Comparison of ENCODE assay signal across 1 cellular context in the genomic region with DNA sequence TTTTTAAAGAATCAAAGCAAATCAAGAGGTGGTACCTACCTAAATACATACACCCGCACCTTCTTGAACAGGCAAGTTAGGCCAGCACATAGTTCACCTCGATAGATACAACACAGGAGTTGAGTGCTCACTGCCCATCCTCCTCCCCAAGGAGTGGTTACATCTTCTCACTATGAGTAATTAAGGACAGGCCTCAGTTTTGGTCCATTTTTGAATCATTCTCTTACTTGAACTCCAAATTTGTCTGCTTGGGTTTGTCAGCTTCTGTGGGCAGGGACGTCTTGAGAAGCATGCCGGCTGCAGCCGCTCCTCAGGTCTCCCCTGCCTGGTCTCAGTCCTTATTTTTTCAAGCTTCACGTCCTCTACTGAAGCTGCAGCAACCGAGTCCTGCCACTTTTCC.
TF ChIP-seq lines count a peak whose summit lies in the region.

No MANE protein-coding gene starts in this region.

TF ChIP-seq in GM23338, 12 proteins besides CTCF, POLR2A, EP300 and RAD21 (continued from another document):
- TF ChIP-seq, protein P1, sequence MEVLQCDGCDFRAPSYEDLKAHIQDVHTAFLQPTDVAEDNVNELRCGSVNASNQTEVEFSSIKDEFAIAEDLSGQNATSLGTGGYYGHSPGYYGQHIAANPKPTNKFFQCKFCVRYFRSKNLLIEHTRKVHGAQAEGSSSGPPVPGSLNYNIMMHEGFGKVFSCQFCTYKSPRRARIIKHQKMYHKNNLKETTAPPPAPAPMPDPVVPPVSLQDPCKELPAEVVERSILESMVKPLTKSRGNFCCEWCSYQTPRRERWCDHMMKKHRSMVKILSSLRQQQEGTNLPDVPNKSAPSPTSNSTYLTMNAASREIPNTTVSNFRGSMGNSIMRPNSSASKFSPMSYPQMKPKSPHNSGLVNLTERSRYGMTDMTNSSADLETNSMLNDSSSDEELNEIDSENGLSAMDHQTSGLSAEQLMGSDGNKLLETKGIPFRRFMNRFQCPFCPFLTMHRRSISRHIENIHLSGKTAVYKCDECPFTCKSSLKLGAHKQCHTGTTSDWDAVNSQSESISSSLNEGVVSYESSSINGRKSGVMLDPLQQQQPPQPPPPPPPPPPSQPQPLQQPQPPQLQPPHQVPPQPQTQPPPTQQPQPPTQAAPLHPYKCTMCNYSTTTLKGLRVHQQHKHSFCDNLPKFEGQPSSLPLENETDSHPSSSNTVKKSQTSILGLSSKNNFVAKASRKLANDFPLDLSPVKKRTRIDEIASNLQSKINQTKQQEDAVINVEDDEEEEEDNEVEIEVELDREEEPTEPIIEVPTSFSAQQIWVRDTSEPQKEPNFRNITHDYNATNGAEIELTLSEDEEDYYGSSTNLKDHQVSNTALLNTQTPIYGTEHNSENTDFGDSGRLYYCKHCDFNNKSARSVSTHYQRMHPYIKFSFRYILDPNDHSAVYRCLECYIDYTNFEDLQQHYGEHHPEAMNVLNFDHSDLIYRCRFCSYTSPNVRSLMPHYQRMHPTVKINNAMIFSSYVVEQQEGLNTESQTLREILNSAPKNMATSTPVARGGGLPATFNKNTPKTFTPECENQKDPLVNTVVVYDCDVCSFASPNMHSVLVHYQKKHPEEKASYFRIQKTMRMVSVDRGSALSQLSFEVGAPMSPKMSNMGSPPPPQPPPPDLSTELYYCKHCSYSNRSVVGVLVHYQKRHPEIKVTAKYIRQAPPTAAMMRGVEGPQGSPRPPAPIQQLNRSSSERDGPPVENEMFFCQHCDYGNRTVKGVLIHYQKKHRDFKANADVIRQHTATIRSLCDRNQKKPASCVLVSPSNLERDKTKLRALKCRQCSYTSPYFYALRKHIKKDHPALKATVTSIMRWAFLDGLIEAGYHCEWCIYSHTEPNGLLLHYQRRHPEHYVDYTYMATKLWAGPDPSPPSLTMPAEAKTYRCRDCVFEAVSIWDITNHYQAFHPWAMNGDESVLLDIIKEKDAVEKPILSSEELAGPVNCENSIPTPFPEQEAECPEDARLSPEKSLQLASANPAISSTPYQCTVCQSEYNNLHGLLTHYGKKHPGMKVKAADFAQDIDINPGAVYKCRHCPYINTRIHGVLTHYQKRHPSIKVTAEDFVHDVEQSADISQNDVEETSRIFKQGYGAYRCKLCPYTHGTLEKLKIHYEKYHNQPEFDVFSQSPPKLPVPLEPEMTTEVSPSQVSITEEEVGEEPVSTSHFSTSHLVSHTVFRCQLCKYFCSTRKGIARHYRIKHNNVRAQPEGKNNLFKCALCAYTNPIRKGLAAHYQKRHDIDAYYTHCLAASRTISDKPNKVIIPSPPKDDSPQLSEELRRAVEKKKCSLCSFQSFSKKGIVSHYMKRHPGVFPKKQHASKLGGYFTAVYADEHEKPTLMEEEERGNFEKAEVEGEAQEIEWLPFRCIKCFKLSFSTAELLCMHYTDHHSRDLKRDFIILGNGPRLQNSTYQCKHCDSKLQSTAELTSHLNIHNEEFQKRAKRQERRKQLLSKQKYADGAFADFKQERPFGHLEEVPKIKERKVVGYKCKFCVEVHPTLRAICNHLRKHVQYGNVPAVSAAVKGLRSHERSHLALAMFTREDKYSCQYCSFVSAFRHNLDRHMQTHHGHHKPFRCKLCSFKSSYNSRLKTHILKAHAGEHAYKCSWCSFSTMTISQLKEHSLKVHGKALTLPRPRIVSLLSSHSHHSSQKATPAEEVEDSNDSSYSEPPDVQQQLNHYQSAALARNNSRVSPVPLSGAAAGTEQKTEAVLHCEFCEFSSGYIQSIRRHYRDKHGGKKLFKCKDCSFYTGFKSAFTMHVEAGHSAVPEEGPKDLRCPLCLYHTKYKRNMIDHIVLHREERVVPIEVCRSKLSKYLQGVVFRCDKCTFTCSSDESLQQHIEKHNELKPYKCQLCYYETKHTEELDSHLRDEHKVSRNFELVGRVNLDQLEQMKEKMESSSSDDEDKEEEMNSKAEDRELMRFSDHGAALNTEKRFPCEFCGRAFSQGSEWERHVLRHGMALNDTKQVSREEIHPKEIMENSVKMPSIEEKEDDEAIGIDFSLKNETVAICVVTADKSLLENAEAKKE (CRISPR knock-in tag; IDR thresholded peaks at IDR 0.05), result no peak
- TF ChIP-seq EZH2phosphoT487 (IDR thresholded peaks at IDR 0.05; ENCODE audit: unreplicated experiment), result no peak
- no peak for TF ChIP-seq JUNB (IDR thresholded peaks at IDR 0.05; ENCODE audit: unreplicated experiment)
- no peak for TF ChIP-seq ZNF114 (CRISPR knock-in tag; IDR thresholded peaks at IDR 0.05)
- TF ChIP-seq STAT1 (IDR thresholded peaks at IDR 0.05; ENCODE audit: unreplicated experiment), result no peak
